Comparison of ENCODE assay signal across 13 cellular contexts in the genomic region with DNA sequence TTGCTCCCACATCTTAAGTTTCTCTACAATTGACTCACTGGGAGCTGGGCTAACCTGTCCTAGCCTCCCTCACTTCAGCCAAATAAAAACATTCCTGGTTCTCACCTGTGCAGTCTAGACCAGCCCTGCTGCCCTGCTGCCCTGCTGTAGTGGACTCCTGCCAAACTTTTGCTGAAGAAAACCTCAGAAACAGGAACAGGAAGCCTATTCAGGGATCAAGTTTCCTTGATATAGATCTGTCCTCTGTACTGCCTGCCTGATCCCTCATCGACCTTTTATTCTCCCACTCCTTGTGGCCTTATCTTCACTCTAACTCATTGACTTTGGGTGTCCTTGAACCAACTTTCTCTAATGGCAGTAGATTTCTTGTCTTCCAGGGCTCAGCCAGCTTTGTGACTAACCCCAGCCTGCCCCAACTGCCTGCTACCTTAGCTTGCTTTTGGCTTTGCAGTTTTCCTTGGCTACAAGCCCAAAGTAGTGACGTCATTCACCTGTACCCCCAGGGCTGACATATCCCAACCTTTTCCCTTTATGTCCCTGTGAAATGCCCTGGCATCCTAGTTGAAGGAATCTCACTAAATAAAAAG.
DNase-seq lines count a peak whose midpoint lies in the region; ATAC-seq and TF ChIP-seq lines count a peak whose summit lies in the region.
"Had no signal": no experiment of that assay in that cellular context is flagged by ENCODE, and none has a peak within 500 bp of the region (broad histone marks: within the 10 kb centered on the region; RNA-seq: fewer than 3 reads in every experiment).

No MANE protein-coding gene starts in this region.

- H3K36me3 Mint-ChIP-seq in type B pancreatic cell = no peaks in the 10 kb centered on the region
- H3K36me3 Mint-ChIP-seq: activated naive CD4-positive, alpha-beta T cell treated with anti-CD3 and anti-CD28 coated beads, Interleukin-2, amount 50 U/mL, for 24 hours had no signal

- H3K4me3 ChIP-seq in PC-9 = no peak overlapping the region
- H3K4me3 ChIP-seq: esophagus squamous epithelium had no signal

- no peaks in the 10 kb centered on the region for H3K27me3 ChIP-seq in PC-9 (ENCODE audit: insufficient read depth, low read depth)
- H3K27me3 ChIP-seq: esophagus squamous epithelium had no signal

- H3K79me2 ChIP-seq in PC-9 (ENCODE audit: low read depth) = no peaks in the 10 kb centered on the region

- peak overlapping the region; percentile 8 for H3K27ac Mint-ChIP-seq in type B pancreatic cell
- H3K27ac Mint-ChIP-seq: activated naive CD4-positive, alpha-beta T cell treated with anti-CD3 and anti-CD28 coated beads, Interleukin-2, amount 50 U/mL, for 24 hours; B cell had no signal

- intact Hi-C loops in Right ventricle myocardium superior (cut with DNase I) (no loop called here), left cardiac atrium (cut with DNase I) (no loop called here), PC-9 (cut with micrococcal nuclease; ENCODE audit: unreplicated experiment) (loop anchor here (1.0 to 5.0 kb wide), 4 partner anchors 45 to 235 kb away; a partner anchor contains a TSS)

- no peak for TF ChIP-seq CTCF in PC-9 (conservative IDR thresholded peaks at IDR 0.05)
- no peak for TF ChIP-seq CTCF in type B pancreatic cell (conservative IDR thresholded peaks at IDR 0.05)

- peak overlapping the region; percentile 58 for H3K4me2 ChIP-seq in PC-9

- no peaks in the 10 kb centered on the region for H3K27me3 Mint-ChIP-seq in type B pancreatic cell
- H3K27me3 Mint-ChIP-seq: activated naive CD4-positive, alpha-beta T cell treated with anti-CD3 and anti-CD28 coated beads, Interleukin-2, amount 50 U/mL, for 24 hours had no signal

- H3F3A ChIP-seq in PC-9 (ENCODE audit: insufficient read depth, low read depth) = peaks cover 22% of the 10 kb centered on the region

- DNase-seq in Right ventricle myocardium superior = no peak
- DNase-seq in left cardiac atrium = no peak
- peak; percentile 84 to 95 for DNase-seq in PC-9
- DNase-seq in glomerular endothelial cell (ENCODE audit: extremely low read depth, low read depth, low spot score) = peak; percentile 23
- DNase-seq in type B pancreatic cell (ENCODE audit: extremely low spot score, unreplicated experiment) = no peak
- DNase-seq in activated effector memory CD4-positive, alpha-beta T cell treated with Interleukin-2 at 50 U/mL for 16 hours = no peak
- DNase-seq in activated gamma-delta T cell treated with Interleukin-2 at 50 U/mL for 16 hours = no peak
- DNase-seq in cerebellar cortex (ENCODE audit: low spot score) = no peak
- DNase-seq: esophagus squamous epithelium; NCI-H1048; stimulated activated CD4-positive, alpha-beta T cell treated with anti-CD3 and anti-CD28 coated beads, Interleukin-2, amount 100 ng/mL, for 48 hours had no signal

- H3K4me1 ChIP-seq in PC-9 (replicated peaks; ENCODE audit: insufficient read depth) = peaks cover 29% of the 10 kb centered on the region

- no peaks in the 10 kb centered on the region for H3K9me2 ChIP-seq in PC-9 (ENCODE audit: insufficient read depth)

- peaks cover 5% of the 10 kb centered on the region for H3K9me3 ChIP-seq in PC-9 (ENCODE audit: insufficient read depth, low read depth)
- H3K9me3 ChIP-seq: esophagus squamous epithelium had no signal

- CTCF ChIA-PET in PC-9 (lab: Charles Lee) = interaction anchor here (0.6 kb wide), 1 partner anchor 29 kb away, joined by 3 read pairs; no protein-coding TSS in a partner anchor

- no peak overlapping the region for H3K4me3 Mint-ChIP-seq in type B pancreatic cell
- H3K4me3 Mint-ChIP-seq: activated naive CD4-positive, alpha-beta T cell treated with anti-CD3 and anti-CD28 coated beads, Interleukin-2, amount 50 U/mL, for 24 hours; B cell had no signal

- no TSS peak for BruUV-seq in PC-9 (replicated peaks; lab: Mats Ljungman, UMichigan)

- H3K9me3 Mint-ChIP-seq in type B pancreatic cell = peaks cover 6% of the 10 kb centered on the region
- H3K9me3 Mint-ChIP-seq: activated naive CD4-positive, alpha-beta T cell treated with anti-CD3 and anti-CD28 coated beads, Interleukin-2, amount 50 U/mL, for 24 hours had no signal

- H4K20me1 ChIP-seq in PC-9 (ENCODE audit: insufficient read depth) = no peaks in the 10 kb centered on the region

- POLR2A ChIA-PET in PC-9 (lab: Charles Lee; ENCODE audit: unreplicated experiment) = interaction anchor here (0.5 to 0.7 kb wide), 5 partner anchors 64 to 273 kb away, joined by 3 to 10 read pairs (median 4); a partner anchor contains a TSS

- ATAC-seq in Right ventricle myocardium superior (ENCODE audit: poor library complexity) (peak; percentile 43), left cardiac atrium (no peak)

- peaks cover 9% of the 10 kb centered on the region for H3K4me1 Mint-ChIP-seq in type B pancreatic cell (ENCODE audit: unreplicated experiment)
- H3K4me1 Mint-ChIP-seq: activated naive CD4-positive, alpha-beta T cell treated with anti-CD3 and anti-CD28 coated beads, Interleukin-2, amount 50 U/mL, for 24 hours; B cell had no signal

- H3K27ac ChIP-seq in PC-9 = peak overlapping the region; percentile 79

- 0 out of 2 replicates have a peak, but pooled peaks cover 3% of the 10 kb centered on the region for H3K36me3 ChIP-seq in PC-9 (ENCODE audit: low read depth)
- H3K36me3 ChIP-seq: esophagus squamous epithelium had no signal

- H2AFZ ChIP-seq in PC-9 = peak overlapping the region; percentile 48

Comparison
In these comparisons a context has a peak if more than half of its experiments do, and no peak if none do; other contexts are left out.
1. DNase-seq: peak in PC-9 (2 of 2) and glomerular endothelial cell (single experiment); none in Right ventricle myocardium superior (single experiment), left cardiac atrium (single experiment), type B pancreatic cell (single experiment), activated effector memory CD4-positive, alpha-beta T cell treated with Interleukin-2 at 50 U/mL for 16 hours (single experiment), activated gamma-delta T cell treated with Interleukin-2 at 50 U/mL for 16 hours (single experiment) and cerebellar cortex (single experiment).